8 cellular contexts compared by ENCODE assay signal in genomic region chrX:47217852-47218279, GRCh38. TPM values are rescaled to one million over a fixed set of nuclear protein-coding genes. Genes with fewer than 3 reads are reported as not detected.
DNase-seq lines count a peak whose midpoint lies in the region; ATAC-seq, FAIRE-seq and TF ChIP-seq lines count a peak whose summit lies in the region.

No MANE protein-coding gene starts in this region.

- POLR2A ChIA-PET in AG04450 (lab: Yijun Ruan, JAX) = interaction anchor here (0.5 to 2.0 kb wide), 11 partner anchors 11 to 1461 kb away, joined by 3 to 14 read pairs (median 5); partner anchors contain the start of genes ELK1 and USP11

- no peak for TF ChIP-seq CTCF in AG04450 (IDR thresholded peaks at IDR 0.05; ENCODE audit: low read depth, low read length)

- H3K27me3 ChIP-seq in AG04450 (ENCODE audit: control insufficient read depth, insufficient read depth, low read length) = no peaks in the 10 kb centered on the region

- FAIRE-seq in islet of Langerhans (lab: Jason Lieb, UNC) = peak; percentile 97

- CTCF ChIA-PET in AG04450 (lab: Charles Lee) = interaction anchor here (1.1 kb wide), 2 partner anchors 167 to 305 kb away, joined by 3 to 4 read pairs; no protein-coding TSS in a partner anchor

- peak overlapping the region; percentile 72 for H3K4me3 ChIP-seq in AG04450 (ENCODE audit: low read depth, low read length)

- H3K27ac ChIP-seq in AG04450 (ENCODE audit: low read depth, low read length) = peak overlapping the region; percentile 92

- no peaks in the 10 kb centered on the region for H3K9me3 ChIP-seq in AG04450 (ENCODE audit: control insufficient read depth, insufficient read depth, low read length)

- ATAC-seq in GM18907 (IDR thresholded peaks at IDR 0.05; ENCODE audit: unreplicated experiment) = peak; percentile 94
- peak; percentile 89 for ATAC-seq in HG03175 (IDR thresholded peaks at IDR 0.05; ENCODE audit: unreplicated experiment)

- DNase-seq in AG04450 (ENCODE audit: low read depth, low spot score) (peak; percentile 96), NCI-H226 (peak; percentile 90), cerebellar cortex (ENCODE audit: low spot score) (peak; percentile 99)
- DNase-seq in activated CD4-positive, CD25-positive, alpha-beta regulatory T cell treated with anti-CD3 and anti-CD28 coated beads, Interleukin-2, amount 50 U/mL, for 16 hours (ENCODE audit: low read depth, low spot score) = peak; percentile 90
- peak; percentile 83 to 89 for DNase-seq in stimulated activated CD4-positive, alpha-beta T cell treated with anti-CD3 and anti-CD28 coated beads, Interleukin-12 subunit alpha, Interleukin-12 subunit beta, amount 100 ng/mL, for 24 hours (ENCODE audit: low read depth in 2 of 2)

RNA-seq across cellular contexts. Expression of gene CDK16, which starts 0.6 kb away (rescaled TPM):
- polyA plus RNA-seq in AG04450 (2011; rRNA removed) = 89.9 and 106 TPM in 2 replicates
- polyA minus RNA-seq in AG04450 (2011; rRNA and poly(A)+ RNA removed) = 145 and 179 TPM in 2 replicates

RNA-seq across cellular contexts. Expression of gene USP11, which starts 14.9 kb away (rescaled TPM):
- 31.5 and 41.3 TPM in 2 replicates for polyA plus RNA-seq in AG04450 (2011; rRNA removed)
- 86.4 and 126 TPM in 2 replicates for polyA minus RNA-seq in AG04450 (2011; rRNA and poly(A)+ RNA removed)

RNA-seq across cellular contexts. Expression of gene UBA1, which starts 24.2 kb away (rescaled TPM):
- 196 and 241 TPM in 2 replicates for polyA plus RNA-seq in AG04450 (2011; rRNA removed)
- polyA minus RNA-seq in AG04450 (2011; rRNA and poly(A)+ RNA removed) = 259 and 332 TPM in 2 replicates

Comparison
In these comparisons a context has a peak if more than half of its experiments do, and no peak if none do; other contexts are left out.
1. Peak in every context shown above with its lines: DNase-seq, ATAC-seq, H3K4me3 ChIP-seq and H3K27ac ChIP-seq.